8 cellular contexts compared by ENCODE assay signal in the genomic region with DNA sequence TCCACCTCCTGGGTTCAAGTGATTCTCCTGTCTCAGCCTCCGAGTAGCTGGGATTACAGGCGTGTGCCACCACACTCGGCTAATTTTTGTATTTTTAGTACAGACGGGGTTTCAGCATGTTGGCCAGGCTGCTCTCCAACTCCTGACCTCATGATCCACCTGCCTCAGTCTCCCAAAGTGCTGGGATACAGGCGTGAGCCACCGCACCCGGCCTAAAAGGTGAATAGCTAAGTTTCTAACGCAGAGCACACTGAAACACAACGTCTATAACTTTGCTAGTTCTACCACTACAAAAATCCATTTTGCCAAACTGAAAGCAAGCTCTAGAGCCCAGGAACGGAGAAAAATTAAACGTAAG. TPM values are rescaled to one million over a fixed set of nuclear protein-coding genes. Genes with fewer than 3 reads are reported as not detected.
DNase-seq lines count a peak whose midpoint lies in the region; ATAC-seq and TF ChIP-seq lines count a peak whose summit lies in the region.
"Not testable (repeated sequence)": the region's sequence is repeated elsewhere in the genome, so short reads cannot be mapped to it uniquely, and the experiment has no call there.

No MANE protein-coding gene starts in this region.

- H4K20me1 ChIP-seq in OCI-LY1 (ENCODE audit: insufficient read depth, low read length): not testable (repeated sequence)

- peaks cover 15% of the 10 kb centered on the region for H3K27me3 Mint-ChIP-seq in activated T-cell treated with anti-CD3 and anti-CD28 coated beads, Interleukin-2, amount 50 U/mL, for 24 hours

- H3K4me1 Mint-ChIP-seq in activated T-cell treated with anti-CD3 and anti-CD28 coated beads, Interleukin-2, amount 50 U/mL, for 24 hours (ENCODE audit: low read depth): peaks cover 39% of the 10 kb centered on the region

- H3K27ac ChIP-seq in OCI-LY1 (ENCODE audit: low read depth, low read length, poor library complexity, severe bottlenecking) (peak overlapping the region; percentile 59), caudate nucleus (ENCODE audit: low read depth, low read length) (peak overlapping the region; percentile 87), gastroesophageal sphincter (peak overlapping the region; percentile 81 to 89 (median 83)), mesodermal cell (ENCODE audit: low read depth, low read length, severe bottlenecking) (peak overlapping the region; percentile 74)
- H3K27ac ChIP-seq in urinary bladder (ENCODE audit: low read depth): not testable (repeated sequence)

- peak overlapping the region; percentile 100 for H2AFZ ChIP-seq in OCI-LY1 (ENCODE audit: low read length)

- TF ChIP-seq POLR2A in gastroesophageal sphincter (IDR thresholded peaks at IDR 0.05): not testable (repeated sequence)

- not testable (repeated sequence) for H3K4me1 ChIP-seq in ES-I3 (ENCODE audit: insufficient read depth, low read length); mesodermal cell (ENCODE audit: control insufficient read depth, insufficient read depth, low read length, poor library complexity, severe bottlenecking); urinary bladder (ENCODE audit: insufficient read depth)
- H3K4me1 ChIP-seq in OCI-LY1 (ENCODE audit: insufficient read depth, low read length, severe bottlenecking): peaks cover 27% of the 10 kb centered on the region
- H3K4me1 ChIP-seq in gastroesophageal sphincter: peaks cover 0 to 38% (median 20%) of the 10 kb centered on the region in 3 donors

- not testable (repeated sequence) for H3F3A ChIP-seq in OCI-LY1 (ENCODE audit: insufficient read depth, low read length)

- H3K9ac ChIP-seq in ES-I3 (ENCODE audit: low read depth, low read length) (peak overlapping the region; percentile 80), OCI-LY1 (ENCODE audit: low read length) (peak overlapping the region; percentile 80)

- ATAC-seq in gastroesophageal sphincter: not testable (repeated sequence)

- not testable (repeated sequence) for H3K9me3 Mint-ChIP-seq in activated T-cell treated with anti-CD3 and anti-CD28 coated beads, Interleukin-2, amount 50 U/mL, for 24 hours

- H3K4me2 ChIP-seq in OCI-LY1 (ENCODE audit: low read length): peak overlapping the region; percentile 99

- H3K9me3 ChIP-seq in ES-I3 (ENCODE audit: control insufficient read depth, insufficient read depth, low read length); OCI-LY1 (ENCODE audit: low read length); gastroesophageal sphincter; mesodermal cell (ENCODE audit: control insufficient read depth, low read length): not testable (repeated sequence)

- H3K27me3 ChIP-seq in OCI-LY1 (ENCODE audit: insufficient read depth, low read length); gastroesophageal sphincter: not testable (repeated sequence)

- not testable (repeated sequence) for DNase-seq in activated T-cell treated with anti-CD3 and anti-CD28 coated beads, Interleukin-2, amount 50 U/mL, for 24 hours; caudate nucleus (lab: John Stamatoyannopoulos, UW); retinal pigment epithelial cell (ENCODE audit: low read depth)

- peak overlapping the region; percentile 98 for H3K27ac Mint-ChIP-seq in activated T-cell treated with anti-CD3 and anti-CD28 coated beads, Interleukin-2, amount 50 U/mL, for 24 hours

- not testable (repeated sequence) for H3K9me2 ChIP-seq in OCI-LY1 (ENCODE audit: low read depth, low read length)

- H3K36me3 ChIP-seq in ES-I3 (ENCODE audit: insufficient read depth, low read length) (peaks cover 18% of the 10 kb centered on the region), OCI-LY1 (ENCODE audit: insufficient read depth, low read length) (peaks cover 33% of the 10 kb centered on the region), gastroesophageal sphincter (peaks cover 0 to 31% of the 10 kb centered on the region in 2 donors), mesodermal cell (ENCODE audit: control insufficient read depth, insufficient read depth, low read length) (peaks cover 32% of the 10 kb centered on the region)
- not testable (repeated sequence) for H3K36me3 ChIP-seq in urinary bladder (ENCODE audit: insufficient read depth)

- peak overlapping the region; percentile 76 for H3K4me3 ChIP-seq in OCI-LY1 (ENCODE audit: low read depth, low read length, poor library complexity, severe bottlenecking)
- H3K4me3 ChIP-seq in gastroesophageal sphincter: peak overlapping the region; percentile 91 to 93
- peak overlapping the region; percentile 88 for H3K4me3 ChIP-seq in mesodermal cell (ENCODE audit: extremely low read depth, insufficient read depth, low read length, poor library complexity, severe bottlenecking)
- peak overlapping the region; percentile 99 for H3K4me3 ChIP-seq in retinal pigment epithelial cell (ENCODE audit: low read length)
- peak overlapping the region; percentile 96 for H3K4me3 ChIP-seq in urinary bladder (ENCODE audit: low read depth, low read length)

- not testable (repeated sequence) for TF ChIP-seq EP300 in gastroesophageal sphincter (IDR thresholded peaks at IDR 0.05)

- 52 to 53% methylated on average over 5 to 6 of the region's 11 CpGs for WGBS in gastroesophageal sphincter (ENCODE audit: low coverage in 1 of 2), 2 donors
- 96 to 97% methylated on average over 6 to 11 of the region's 11 CpGs for WGBS in mesodermal cell (ENCODE audit: insufficient coverage in 2 of 2), 2 experiments
- 69% methylated on average over 11 of the region's 11 CpGs for WGBS in urinary bladder

- H3K4me3 Mint-ChIP-seq in activated T-cell treated with anti-CD3 and anti-CD28 coated beads, Interleukin-2, amount 50 U/mL, for 24 hours: peak overlapping the region; percentile 97

- peaks cover 47% of the 10 kb centered on the region for H3K36me3 Mint-ChIP-seq in activated T-cell treated with anti-CD3 and anti-CD28 coated beads, Interleukin-2, amount 50 U/mL, for 24 hours (ENCODE audit: low read depth)

- TF ChIP-seq CTCF in OCI-LY1 (IDR thresholded peaks at IDR 0.05; ENCODE audit: low read length); gastroesophageal sphincter (IDR thresholded peaks at IDR 0.05); retinal pigment epithelial cell (conservative IDR thresholded peaks at IDR 0.05; ENCODE audit: low read depth, low read length): not testable (repeated sequence)

- peaks cover 29% of the 10 kb centered on the region for H3K79me2 ChIP-seq in OCI-LY1 (ENCODE audit: insufficient read depth, low read length)

RNA-seq across cellular contexts. Expression of gene SRP19, which starts 0.5 kb away (rescaled TPM):
- total RNA-seq in gastroesophageal sphincter (10 to 100 TPM; 36.5 to 96.8 (median 69.2) TPM), urinary bladder (48.5 TPM)
- 76.9 TPM for polyA plus RNA-seq in mesodermal cell (2013, experiment 1 of 2)
- 85.8 TPM for polyA plus RNA-seq in mesodermal cell (2013, experiment 2 of 2)
- polyA plus RNA-seq in urinary bladder: 47.2 TPM
